ENCODE assay signal across 1 cellular context in the genomic region with DNA sequence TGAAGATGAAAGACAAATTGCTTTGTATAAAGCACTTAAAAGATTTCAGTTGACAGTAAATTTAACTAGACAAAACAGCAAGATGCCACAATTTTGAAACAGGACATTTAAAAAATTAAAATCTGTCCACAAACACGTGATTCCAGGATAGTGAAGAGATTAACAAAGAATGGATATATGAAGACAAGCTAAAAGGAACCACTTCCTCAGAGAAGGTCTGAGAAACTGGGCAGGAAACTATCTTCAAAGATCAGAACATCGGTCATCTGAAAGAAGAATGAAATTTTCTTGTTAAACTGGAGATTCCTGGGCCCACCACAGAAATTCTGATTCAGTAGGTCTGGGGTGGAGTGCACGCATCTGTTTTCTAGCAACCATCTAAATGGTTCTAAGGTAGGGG.
TF ChIP-seq lines count a peak whose summit lies in the region.

No MANE protein-coding gene starts in this region.

TF ChIP-seq in HCT116, 20 proteins besides CTCF, POLR2A, EP300 and RAD21 (continued from another document):
- TF ChIP-seq, protein P1, sequence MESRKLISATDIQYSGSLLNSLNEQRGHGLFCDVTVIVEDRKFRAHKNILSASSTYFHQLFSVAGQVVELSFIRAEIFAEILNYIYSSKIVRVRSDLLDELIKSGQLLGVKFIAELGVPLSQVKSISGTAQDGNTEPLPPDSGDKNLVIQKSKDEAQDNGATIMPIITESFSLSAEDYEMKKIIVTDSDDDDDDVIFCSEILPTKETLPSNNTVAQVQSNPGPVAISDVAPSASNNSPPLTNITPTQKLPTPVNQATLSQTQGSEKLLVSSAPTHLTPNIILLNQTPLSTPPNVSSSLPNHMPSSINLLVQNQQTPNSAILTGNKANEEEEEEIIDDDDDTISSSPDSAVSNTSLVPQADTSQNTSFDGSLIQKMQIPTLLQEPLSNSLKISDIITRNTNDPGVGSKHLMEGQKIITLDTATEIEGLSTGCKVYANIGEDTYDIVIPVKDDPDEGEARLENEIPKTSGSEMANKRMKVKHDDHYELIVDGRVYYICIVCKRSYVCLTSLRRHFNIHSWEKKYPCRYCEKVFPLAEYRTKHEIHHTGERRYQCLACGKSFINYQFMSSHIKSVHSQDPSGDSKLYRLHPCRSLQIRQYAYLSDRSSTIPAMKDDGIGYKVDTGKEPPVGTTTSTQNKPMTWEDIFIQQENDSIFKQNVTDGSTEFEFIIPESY (IDR thresholded peaks at IDR 0.05; ENCODE audit: extremely low read depth, insufficient replicate concordance, low read length): no peak
- TF ChIP-seq, protein P2, sequence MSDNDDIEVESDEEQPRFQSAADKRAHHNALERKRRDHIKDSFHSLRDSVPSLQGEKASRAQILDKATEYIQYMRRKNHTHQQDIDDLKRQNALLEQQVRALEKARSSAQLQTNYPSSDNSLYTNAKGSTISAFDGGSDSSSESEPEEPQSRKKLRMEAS (IDR thresholded peaks at IDR 0.05): no peak
- no peak for TF ChIP-seq CEBPB (IDR thresholded peaks at IDR 0.05; ENCODE audit: low read depth)
- no peak for TF ChIP-seq ZNF274 (IDR thresholded peaks at IDR 0.05; ENCODE audit: low read depth, low read length)
- TF ChIP-seq, protein P3, sequence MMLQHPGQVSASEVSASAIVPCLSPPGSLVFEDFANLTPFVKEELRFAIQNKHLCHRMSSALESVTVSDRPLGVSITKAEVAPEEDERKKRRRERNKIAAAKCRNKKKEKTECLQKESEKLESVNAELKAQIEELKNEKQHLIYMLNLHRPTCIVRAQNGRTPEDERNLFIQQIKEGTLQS (IDR thresholded peaks at IDR 0.05): no peak
- no peak for TF ChIP-seq JUND (IDR thresholded peaks at IDR 0.05)
- TF ChIP-seq EZH2 (IDR thresholded peaks at IDR 0.05): no peak
